ENCODE assay signal across 9 cellular contexts in genomic region chr12:121800694-121801600, GRCh38. TPM values are rescaled to one million over a fixed set of nuclear protein-coding genes. Genes with fewer than 3 reads are reported as not detected.
DNase-seq lines count a peak whose midpoint lies in the region; ATAC-seq, FAIRE-seq and TF ChIP-seq lines count a peak whose summit lies in the region.
"Had no signal": no experiment of that assay in that cellular context is flagged by ENCODE, and none has a peak within 500 bp of the region (broad histone marks: within the 10 kb centered on the region; RNA-seq: fewer than 3 reads in every experiment).

No MANE protein-coding gene starts in this region.

- peaks cover 38 to 41% of the 10 kb centered on the region in 2 donors for H3K36me3 Mint-ChIP-seq in activated naive CD4-positive, alpha-beta T cell treated with anti-CD3 and anti-CD28 coated beads, Interleukin-2, amount 50 U/mL, for 72 hours

- H3K4me1 ChIP-seq in neuron (ENCODE audit: insufficient read depth, low read length): peaks cover 49% of the 10 kb centered on the region

- peak; percentile 11 for DNase-seq in COR-L47 (lab: John Stamatoyannopoulos, UW)
- no peak for DNase-seq in RWPE1 (ENCODE audit: low spot score)
- DNase-seq in activated naive CD4-positive, alpha-beta T cell treated with anti-CD3 and anti-CD28 coated beads, Interleukin-2, amount 50 U/mL, for 72 hours (ENCODE audit: low spot score in 2 of 2): peak; percentile 62 to 79
- peak; percentile 81 for DNase-seq in globus pallidus (ENCODE audit: low spot score)
- no peak for DNase-seq in HTR-8/SVneo (ENCODE audit: insufficient read length, low spot score)

- CTCF ChIA-PET in RWPE1 (lab: Yijun Ruan, JAX): interaction anchor here (0.6 to 3.9 kb wide), 2 partner anchors 11 to 133 kb away, joined by 5 to 17 read pairs; no protein-coding TSS in a partner anchor

- H3K27ac ChIP-seq in RWPE1: peak overlapping the region; percentile 100

- no peak for FAIRE-seq in HTR-8/SVneo (lab: Jason Lieb, UNC)

- H3K36me3 ChIP-seq in neuron (ENCODE audit: insufficient read depth, low read length): peaks cover 31% of the 10 kb centered on the region

- TF ChIP-seq CTCF in RWPE1 (conservative IDR thresholded peaks at IDR 0.05; ENCODE audit: low read depth): no peak

- H3K27ac Mint-ChIP-seq in activated naive CD4-positive, alpha-beta T cell treated with anti-CD3 and anti-CD28 coated beads, Interleukin-2, amount 50 U/mL, for 72 hours: peak overlapping the region; percentile 90 to 99

- POLR2A ChIA-PET in RWPE1 (lab: Yijun Ruan, JAX; ENCODE audit: low non-redundant PET): no interaction called here

- H3K27me3 ChIP-seq in neuron (ENCODE audit: insufficient read depth, low read length): no peaks in the 10 kb centered on the region

- peak overlapping the region; percentile 88 for H3K4me3 ChIP-seq in neuron (ENCODE audit: low read length)

- ATAC-seq in HG03045 (IDR thresholded peaks at IDR 0.05; ENCODE audit: unreplicated experiment) (peak; percentile 2), HG03439 (IDR thresholded peaks at IDR 0.05; ENCODE audit: unreplicated experiment) (no peak)
- ATAC-seq in activated naive CD4-positive, alpha-beta T cell treated with anti-CD3 and anti-CD28 coated beads, Interleukin-2, amount 50 U/mL, for 72 hours: peak; percentile 2 to 13

- H2AFZ ChIP-seq in neuron (ENCODE audit: low read depth, low read length): no peak overlapping the region

- no peaks in the 10 kb centered on the region for H3K9me3 Mint-ChIP-seq in activated naive CD4-positive, alpha-beta T cell treated with anti-CD3 and anti-CD28 coated beads, Interleukin-2, amount 50 U/mL, for 72 hours

- no peaks in the 10 kb centered on the region for H3K9me3 ChIP-seq in neuron (ENCODE audit: low read length)

RNA-seq across cellular contexts. Expression of gene SETD1B, which starts 2.9 kb away (rescaled TPM):
- total RNA-seq in activated naive CD4-positive, alpha-beta T cell treated with anti-CD3 and anti-CD28 coated beads, Interleukin-2, amount 50 U/mL, for 72 hours: 10 to 100 TPM; 13.8 to 16.7 TPM

RNA-seq across cellular contexts. Expression of gene RHOF, which starts 7.5 kb away (rescaled TPM):
- 10 to 100 TPM; 95.3 to 96.2 TPM for total RNA-seq in activated naive CD4-positive, alpha-beta T cell treated with anti-CD3 and anti-CD28 coated beads, Interleukin-2, amount 50 U/mL, for 72 hours

RNA-seq across cellular contexts. Expression of gene HPD, which starts 57.7 kb away (rescaled TPM):
- under 1 TPM in 1 of 2 donors, not detected in 1; 0.16 TPM for total RNA-seq in activated naive CD4-positive, alpha-beta T cell treated with anti-CD3 and anti-CD28 coated beads, Interleukin-2, amount 50 U/mL, for 72 hours
- total RNA-seq: T-helper 2 cell treated with Interferon-gamma antibody and Interleukin-4, amounts not matched to agents 100 ng/mL and 5 ng/mL, for 36 hours had no signal

Comparison
In these comparisons a context has a peak if more than half of its experiments do, and no peak if none do; other contexts are left out.
1. DNase-seq: peak in COR-L47 (single experiment), activated naive CD4-positive, alpha-beta T cell treated with anti-CD3 and anti-CD28 coated beads, Interleukin-2, amount 50 U/mL, for 72 hours (2 of 2) and globus pallidus (single experiment); none in RWPE1 (single experiment) and HTR-8/SVneo (single experiment).